In the genomic region with DNA sequence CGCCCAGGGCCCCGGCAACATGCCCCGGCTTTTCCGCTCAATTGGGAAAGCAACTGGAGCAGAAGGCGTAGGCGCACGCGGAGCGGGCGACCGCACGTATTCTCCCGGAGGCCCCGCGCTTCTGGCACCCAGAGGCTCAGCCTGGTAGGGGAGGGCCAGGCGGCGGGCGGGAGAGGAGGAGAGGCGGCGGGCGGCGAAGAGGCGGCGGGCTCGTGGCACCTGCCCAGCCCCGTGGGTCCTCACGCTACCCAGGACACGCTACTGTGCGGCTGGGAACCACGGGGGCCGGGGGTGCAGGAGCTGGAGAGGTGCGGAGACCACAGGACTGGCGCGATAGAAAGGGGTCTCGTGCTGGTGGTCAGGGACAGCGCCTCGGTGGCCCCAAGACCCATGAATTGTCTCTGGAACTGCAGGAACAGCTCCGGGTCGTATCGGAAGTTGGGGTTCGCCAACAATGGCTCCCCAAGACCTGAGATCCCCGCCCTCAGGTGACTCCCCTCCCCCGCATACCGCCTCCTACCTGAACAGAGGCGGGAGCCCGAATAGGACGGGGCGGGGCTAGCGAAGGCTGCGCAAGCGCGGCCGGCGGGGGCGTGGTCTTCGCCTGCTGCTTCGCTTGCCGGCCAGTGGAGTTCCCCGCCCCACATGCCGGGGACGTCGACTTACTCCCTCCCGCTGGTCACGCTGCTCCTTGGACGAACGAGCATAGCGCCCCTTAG, we compare ENCODE assay signal across 1 cellular context.
TF ChIP-seq lines count a peak whose summit lies in the region.

A gene (minus strand): TSS at position 549 of the 719 bp plus-strand sequence.

TF ChIP-seq in HCT116, 20 proteins besides CTCF, POLR2A, EP300 and RAD21 (continued from another document):
- TF ChIP-seq, protein P1, sequence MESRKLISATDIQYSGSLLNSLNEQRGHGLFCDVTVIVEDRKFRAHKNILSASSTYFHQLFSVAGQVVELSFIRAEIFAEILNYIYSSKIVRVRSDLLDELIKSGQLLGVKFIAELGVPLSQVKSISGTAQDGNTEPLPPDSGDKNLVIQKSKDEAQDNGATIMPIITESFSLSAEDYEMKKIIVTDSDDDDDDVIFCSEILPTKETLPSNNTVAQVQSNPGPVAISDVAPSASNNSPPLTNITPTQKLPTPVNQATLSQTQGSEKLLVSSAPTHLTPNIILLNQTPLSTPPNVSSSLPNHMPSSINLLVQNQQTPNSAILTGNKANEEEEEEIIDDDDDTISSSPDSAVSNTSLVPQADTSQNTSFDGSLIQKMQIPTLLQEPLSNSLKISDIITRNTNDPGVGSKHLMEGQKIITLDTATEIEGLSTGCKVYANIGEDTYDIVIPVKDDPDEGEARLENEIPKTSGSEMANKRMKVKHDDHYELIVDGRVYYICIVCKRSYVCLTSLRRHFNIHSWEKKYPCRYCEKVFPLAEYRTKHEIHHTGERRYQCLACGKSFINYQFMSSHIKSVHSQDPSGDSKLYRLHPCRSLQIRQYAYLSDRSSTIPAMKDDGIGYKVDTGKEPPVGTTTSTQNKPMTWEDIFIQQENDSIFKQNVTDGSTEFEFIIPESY (IDR thresholded peaks at IDR 0.05; ENCODE audit: extremely low read depth, insufficient replicate concordance, low read length) = no peak
- TF ChIP-seq YY1 (IDR thresholded peaks at IDR 0.05; ENCODE audit: extremely low read depth, insufficient replicate concordance, low read depth, low read length) (peak; percentile 70), JUND (IDR thresholded peaks at IDR 0.05) (no peak), CEBPB (IDR thresholded peaks at IDR 0.05; ENCODE audit: low read depth) (no peak), SRF (IDR thresholded peaks at IDR 0.05; ENCODE audit: low read depth) (no peak), ELF1 (IDR thresholded peaks at IDR 0.05; ENCODE audit: borderline replicate concordance, low read depth) (no peak), ZNF274 (IDR thresholded peaks at IDR 0.05; ENCODE audit: low read depth, low read length) (no peak)
- TF ChIP-seq, protein P2, sequence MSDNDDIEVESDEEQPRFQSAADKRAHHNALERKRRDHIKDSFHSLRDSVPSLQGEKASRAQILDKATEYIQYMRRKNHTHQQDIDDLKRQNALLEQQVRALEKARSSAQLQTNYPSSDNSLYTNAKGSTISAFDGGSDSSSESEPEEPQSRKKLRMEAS (IDR thresholded peaks at IDR 0.05) = peak; percentile 100
